ENCODE assay signal across 29 cellular contexts in the genomic region with DNA sequence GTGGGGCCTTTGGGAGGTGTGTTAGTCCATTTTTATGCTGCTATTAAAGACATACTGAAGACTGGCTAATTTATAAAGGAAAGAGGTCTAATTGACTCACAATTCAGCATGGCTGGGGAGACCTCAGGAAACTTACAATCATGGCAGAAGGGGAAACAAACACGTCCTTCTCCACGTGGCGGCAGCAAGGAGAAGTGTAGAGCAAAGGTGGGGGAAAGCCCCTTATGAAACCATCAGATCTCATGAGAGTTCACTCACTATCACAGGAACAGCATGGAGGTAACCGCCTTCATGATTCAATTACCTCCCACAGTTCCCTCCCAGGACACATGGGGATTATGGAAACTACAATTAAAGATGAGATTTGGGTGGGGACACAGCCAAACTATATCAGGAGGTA.
DNase-seq lines count a peak whose midpoint lies in the region; ATAC-seq, FAIRE-seq and TF ChIP-seq lines count a peak whose summit lies in the region.
"Had no signal": no experiment of that assay in that cellular context is flagged by ENCODE, and none has a peak within 500 bp of the region (broad histone marks: within the 10 kb centered on the region; RNA-seq: fewer than 3 reads in every experiment).

No MANE protein-coding gene starts in this region.

- H3K4me3 Mint-ChIP-seq in activated CD4-positive, alpha-beta T cell treated with anti-CD3 and anti-CD28 coated beads for 36 hours: no peak overlapping the region
- H3K4me3 Mint-ChIP-seq in nephron progenitor cell: no peak overlapping the region
- H3K4me3 Mint-ChIP-seq: activated naive CD8-positive, alpha-beta T cell treated with anti-CD3 and anti-CD28 coated beads, Interleukin-2, amount 50 U/mL, for 24 hours; HFFc6; immature natural killer cell; natural killer cell treated with Interleukin-12 subunit alpha and Interleukin-12 subunit beta and Interleukin-15 and Interleukin-18, amount 100 ng/mL, for 72 hours had no signal

- no peaks in the 10 kb centered on the region for H3K9me3 Mint-ChIP-seq in activated CD4-positive, alpha-beta T cell treated with anti-CD3 and anti-CD28 coated beads for 36 hours (ENCODE audit: low read depth)
- peaks cover 3% of the 10 kb centered on the region for H3K9me3 Mint-ChIP-seq in nephron progenitor cell
- H3K9me3 Mint-ChIP-seq: activated naive CD8-positive, alpha-beta T cell treated with anti-CD3 and anti-CD28 coated beads, Interleukin-2, amount 50 U/mL, for 24 hours; HFFc6 had no signal

- intact Hi-C loops in activated CD4-positive, alpha-beta T cell treated with anti-CD3 and anti-CD28 coated beads for 36 hours (cut with DNase I, micrococcal nuclease): no loop called here

- H3K27ac Mint-ChIP-seq in activated CD4-positive, alpha-beta T cell treated with anti-CD3 and anti-CD28 coated beads for 36 hours: no peak overlapping the region
- H3K27ac Mint-ChIP-seq in nephron progenitor cell: peak overlapping the region; percentile 30
- H3K27ac Mint-ChIP-seq: activated naive CD8-positive, alpha-beta T cell treated with anti-CD3 and anti-CD28 coated beads, Interleukin-2, amount 50 U/mL, for 24 hours; HFFc6; immature natural killer cell; natural killer cell treated with Interleukin-12 subunit alpha and Interleukin-12 subunit beta and Interleukin-15 and Interleukin-18, amount 100 ng/mL, for 72 hours had no signal

- H3K27me3 Mint-ChIP-seq in activated CD4-positive, alpha-beta T cell treated with anti-CD3 and anti-CD28 coated beads for 36 hours: peaks cover 4% of the 10 kb centered on the region
- H3K27me3 Mint-ChIP-seq in nephron progenitor cell (ENCODE audit: low read depth, poor library complexity): peaks cover 3% of the 10 kb centered on the region

- CTCF ChIA-PET in activated CD4-positive, alpha-beta T cell treated with anti-CD3 and anti-CD28 coated beads for 36 hours (lab: Charles Lee): no interaction called here

- POLR2A ChIA-PET in activated CD4-positive, alpha-beta T cell treated with anti-CD3 and anti-CD28 coated beads for 36 hours (lab: Charles Lee): no interaction called here

- no peak for ATAC-seq in activated CD4-positive, alpha-beta T cell treated with anti-CD3 and anti-CD28 coated beads for 36 hours
- ATAC-seq: activated naive CD8-positive, alpha-beta T cell treated with anti-CD3 and anti-CD28 coated beads, Interleukin-2, amount 50 U/mL, for 24 hours; left cardiac atrium; natural killer cell treated with Interleukin-12 subunit alpha and Interleukin-12 subunit beta and Interleukin-15 and Interleukin-18, amount 100 ng/mL, for 72 hours had no signal

- TF ChIP-seq CTCF in nephron progenitor cell (IDR thresholded peaks at IDR 0.05): no peak

- FAIRE-seq in GM18507 (lab: Jason Lieb, UNC): peak; percentile 50
- FAIRE-seq: astrocyte had no signal

- H3K4me1 Mint-ChIP-seq in activated CD4-positive, alpha-beta T cell treated with anti-CD3 and anti-CD28 coated beads for 36 hours: no peaks in the 10 kb centered on the region
- H3K4me1 Mint-ChIP-seq in nephron progenitor cell: peaks cover 19% of the 10 kb centered on the region
- H3K4me1 Mint-ChIP-seq: activated naive CD8-positive, alpha-beta T cell treated with anti-CD3 and anti-CD28 coated beads, Interleukin-2, amount 50 U/mL, for 24 hours; immature natural killer cell had no signal

- in situ Hi-C loops in KBM-7 (cut with MboI; ENCODE audit: low pct_unique_long_range_greater_than_20kb, low sequenced_read_pairs): no loop called here

- peak; percentile 9 for DNase-seq in activated CD4-positive, alpha-beta T cell treated with anti-CD3 and anti-CD28 coated beads for 36 hours
- no peak for DNase-seq in activated CD4-positive, alpha-beta T cell treated with anti-CD3 and anti-CD28 coated beads, Interleukin-2, amount 50 U/mL, for 48 hours
- DNase-seq in GM18507 (ENCODE audit: extremely low spot score, insufficient read length, low read depth): no peak
- DNase-seq in KBM-7: peak; percentile 5
- no peak for DNase-seq in nephron progenitor cell
- DNase-seq in NCI-H2227 (lab: John Stamatoyannopoulos, UW; ENCODE audit: unreplicated experiment): no peak
- DNase-seq in COR-L47 (lab: John Stamatoyannopoulos, UW): no peak
- no peak for DNase-seq in NCI-H510A (lab: John Stamatoyannopoulos, UW)
- DNase-seq: 8988T; activated CD4-positive, alpha-beta T cell treated with anti-CD3 and anti-CD28 coated beads, Interleukin-2, amount 50 U/mL, for 4 hours; activated naive CD4-positive, alpha-beta T cell; activated naive CD8-positive, alpha-beta T cell treated with anti-CD3 and anti-CD28 coated beads, Interleukin-2, amount 50 U/mL, for 24 hours; cortex of kidney; effector memory CD4-positive, alpha-beta T cell; GOT3; HFFc6; immature natural killer cell; KG1; left cardiac atrium; mammary epithelial cell; MG63; NCI-H1930; NCI-H526 treated with DMSO at 0.1 percent for 48 hours; stimulated activated CD4-positive, alpha-beta T cell treated with anti-CD3 and anti-CD28 coated beads, Interleukin-4, amount 100 ng/mL, for 24 hours; T1000; trophoblast cell; WERI-Rb-1 had no signal

- H3K36me3 Mint-ChIP-seq in activated CD4-positive, alpha-beta T cell treated with anti-CD3 and anti-CD28 coated beads for 36 hours (ENCODE audit: low read depth): no peaks in the 10 kb centered on the region
- no peaks in the 10 kb centered on the region for H3K36me3 Mint-ChIP-seq in nephron progenitor cell (ENCODE audit: low read depth)
- H3K36me3 Mint-ChIP-seq: immature natural killer cell; natural killer cell treated with Interleukin-12 subunit alpha and Interleukin-12 subunit beta and Interleukin-15 and Interleukin-18, amount 100 ng/mL, for 72 hours had no signal

Comparison
In these comparisons a context has a peak if more than half of its experiments do, and no peak if none do; other contexts are left out.
1. DNase-seq: peak in activated CD4-positive, alpha-beta T cell treated with anti-CD3 and anti-CD28 coated beads for 36 hours (single experiment) and KBM-7 (single experiment); none in activated CD4-positive, alpha-beta T cell treated with anti-CD3 and anti-CD28 coated beads, Interleukin-2, amount 50 U/mL, for 48 hours (0 of 2), GM18507 (single experiment), nephron progenitor cell (single experiment), NCI-H2227 (single experiment), COR-L47 (single experiment) and NCI-H510A (single experiment).